In genomic region chr15:39881790-39882189, GRCh38 we compare ENCODE assay signal across 25 cellular contexts.
"Had no signal": no experiment of that assay in that cellular context is flagged by ENCODE, and none has a peak within 500 bp of the region (broad histone marks: within the 10 kb centered on the region; RNA-seq: fewer than 3 reads in every experiment).

No MANE protein-coding gene starts in this region.

- DNase-seq: islet precursor cell; left ventricle myocardium inferior; mesendoderm; naive B cell; natural killer cell; pancreas; posterior cingulate gyrus; retina; right cardiac atrium; stimulated activated CD4-positive, alpha-beta T cell treated with anti-CD3 and anti-CD28 coated beads, Interleukin-1b, Interleukin-23, amount 100 ng/mL, for 48 hours; stimulated activated CD4-positive, alpha-beta T cell treated with anti-CD3 and anti-CD28 coated beads, Interleukin-2, amount 100 ng/mL, for 48 hours; stimulated activated CD4-positive, alpha-beta T cell treated with anti-CD3 and anti-CD28 coated beads, Interleukin-4, amount 100 ng/mL, for 4 hours; stimulated activated naive B cell treated with anti-CD40 and anti-IgM and Interleukin-4, amounts not matched to agents 10 μg/mL and 1 μg/mL and 100 μg/mL, for 72 hours; stimulated activated naive CD8-positive, alpha-beta T cell treated with anti-CD3 and anti-CD28 coated beads, Interleukin-15, Interleukin-2, amounts not matched to agents 100 U/mL and 50 U/mL, for 24 hours; stomach; tibial artery; trophoblast cell; upper lobe of right lung had no signal

- H2AFZ ChIP-seq: hepatocyte had no signal

- H3K4me1 ChIP-seq: left ventricle myocardium inferior, prostate gland, stomach, upper lobe of right lung had no signal

- H3K4me2 ChIP-seq: hepatocyte, smooth muscle cell had no signal

- H3K4me3 Mint-ChIP-seq: mesothelial cell of epicardium; naive B cell; natural killer cell; stimulated activated naive B cell treated with anti-CD40 and anti-IgM and Interleukin-4, amounts not matched to agents 10 μg/mL and 1 μg/mL and 100 μg/mL, for 72 hours had no signal

- H3K9me3 Mint-ChIP-seq: mesothelial cell of epicardium; naive B cell; natural killer cell; stimulated activated naive B cell treated with anti-CD40 and anti-IgM and Interleukin-4, amounts not matched to agents 10 μg/mL and 1 μg/mL and 100 μg/mL, for 72 hours had no signal

- H3K4me1 Mint-ChIP-seq: naive B cell; natural killer cell; stimulated activated naive B cell treated with anti-CD40 and anti-IgM and Interleukin-4, amounts not matched to agents 10 μg/mL and 1 μg/mL and 100 μg/mL, for 72 hours had no signal

- H3K27ac Mint-ChIP-seq: mesothelial cell of epicardium; naive B cell; natural killer cell; stimulated activated naive B cell treated with anti-CD40 and anti-IgM and Interleukin-4, amounts not matched to agents 10 μg/mL and 1 μg/mL and 100 μg/mL, for 72 hours had no signal

- H3K9me3 ChIP-seq: left ventricle myocardium inferior, pancreas, prostate gland, stomach, thoracic aorta, tibial artery, upper lobe of right lung had no signal

- H3K36me3 Mint-ChIP-seq: mesothelial cell of epicardium; naive B cell; natural killer cell; stimulated activated naive B cell treated with anti-CD40 and anti-IgM and Interleukin-4, amounts not matched to agents 10 μg/mL and 1 μg/mL and 100 μg/mL, for 72 hours had no signal

- H3K36me3 ChIP-seq: left ventricle myocardium inferior, pancreas, prostate gland, stomach, thoracic aorta, tibial artery, upper lobe of right lung had no signal

- ATAC-seq: natural killer cell; right cardiac atrium; sciatic nerve; stimulated activated naive B cell treated with anti-CD40 and anti-IgM and Interleukin-4, amounts not matched to agents 10 μg/mL and 1 μg/mL and 100 μg/mL, for 72 hours; stimulated activated naive CD8-positive, alpha-beta T cell treated with anti-CD3 and anti-CD28 coated beads, Interleukin-15, Interleukin-2, amounts not matched to agents 100 U/mL and 50 U/mL, for 24 hours; upper lobe of right lung had no signal

- H3K27me3 ChIP-seq: hepatocyte, pancreas, stomach, tibial artery, upper lobe of right lung had no signal

- H3K27me3 Mint-ChIP-seq: naive B cell; stimulated activated naive B cell treated with anti-CD40 and anti-IgM and Interleukin-4, amounts not matched to agents 10 μg/mL and 1 μg/mL and 100 μg/mL, for 72 hours had no signal

- H3K79me2 ChIP-seq: hepatocyte had no signal

- H3K4me3 ChIP-seq: hepatocyte, left ventricle myocardium inferior, lung, pancreas, prostate gland, smooth muscle cell, stomach, thoracic aorta, tibial artery, upper lobe of right lung had no signal

- H3K27ac ChIP-seq: hepatocyte, left ventricle myocardium inferior, pancreas, prostate gland, stomach, thoracic aorta, tibial artery, upper lobe of right lung had no signal
